Comparison of ENCODE assay signal across 23 cellular contexts in genomic region chr11:120797133-120797532, GRCh38.
"Had no signal": no experiment of that assay in that cellular context is flagged by ENCODE, and none has a peak within 500 bp of the region (broad histone marks: within the 10 kb centered on the region; RNA-seq: fewer than 3 reads in every experiment).

No MANE protein-coding gene starts in this region.

- H3K36me3 ChIP-seq: esophagus muscularis mucosa, gastrocnemius medialis, heart left ventricle, left lung, lower lobe of right lung had no signal

- H3K27me3 ChIP-seq: dorsolateral prefrontal cortex, gastrocnemius medialis, hepatocyte had no signal

- H3K4me1 Mint-ChIP-seq: mesothelial cell of epicardium, naive B cell had no signal

- H3K36me3 Mint-ChIP-seq: immature natural killer cell, mesothelial cell of epicardium, naive B cell had no signal

- H3K4me1 ChIP-seq: esophagus muscularis mucosa, gastrocnemius medialis, heart left ventricle, left lung, lower lobe of right lung had no signal

- DNase-seq: dermis blood vessel endothelial cell; dorsolateral prefrontal cortex; effector CD4-positive, alpha-beta T cell; effector memory CD4-positive, alpha-beta T cell; foreskin melanocyte; gastrocnemius medialis; heart left ventricle; hypothalamus; immature natural killer cell; islet precursor cell; kidney; kidney glomerular epithelial cell; left colon; left lung; left ventricle myocardium superior; lower lobe of right lung; mesenchymal stem cell; mucosa of descending colon; naive B cell had no signal

- H3K4me3 Mint-ChIP-seq: mesothelial cell of epicardium, naive B cell had no signal

- H3K27ac ChIP-seq: coronary artery, dorsolateral prefrontal cortex, esophagus muscularis mucosa, gastrocnemius medialis, heart left ventricle, hepatocyte, left lung, lower lobe of right lung had no signal

- H3K27ac Mint-ChIP-seq: mesothelial cell of epicardium, naive B cell had no signal

- H3K4me3 ChIP-seq: coronary artery, dorsolateral prefrontal cortex, esophagus muscularis mucosa, gastrocnemius medialis, heart left ventricle, hepatocyte, left lung, lower lobe of right lung, mucosa of descending colon had no signal

- H3K9me3 ChIP-seq: esophagus muscularis mucosa, gastrocnemius medialis, heart left ventricle, left lung, lower lobe of right lung, mucosa of descending colon had no signal

- H3K9me3 Mint-ChIP-seq: immature natural killer cell, mesothelial cell of epicardium, naive B cell had no signal
